Comparison of ENCODE assay signal across 8 cellular contexts in genomic region chr2:9205963-9206948, GRCh38. TPM values are rescaled to one million over a fixed set of nuclear protein-coding genes. Genes with fewer than 3 reads are reported as not detected.
DNase-seq lines count a peak whose midpoint lies in the region; ATAC-seq, FAIRE-seq and TF ChIP-seq lines count a peak whose summit lies in the region.

Gene ASAP2, plus strand, starts transcription at chr2:9206812. Its CDS starts 293 bp downstream, at chr2:9207105.

- 0 out of 22 replicates have a peak, but pooled peaks cover 0 to 1% (median 0%) of the 10 kb centered on the region in 11 experiments for H3K36me3 ChIP-seq in BLaER1 treated with 17β-estradiol and CSF1 and Interleukin-3, amounts not matched to agents 10 nM and 100 nM
- H3K36me3 ChIP-seq in PC-3 (ENCODE audit: low read depth, low read length), result 0 out of 2 replicates have a peak, but pooled peaks cover 4% of the 10 kb centered on the region
- H3K36me3 ChIP-seq in heart right ventricle, result no peaks in the 10 kb centered on the region
- H3K36me3 ChIP-seq in ovary, result no peaks in the 10 kb centered on the region

- no peaks in the 10 kb centered on the region for H3K9me3 ChIP-seq in BLaER1 treated with 17β-estradiol and CSF1 and Interleukin-3, amounts not matched to agents 10 nM and 100 nM (replicated peaks in 1 of 11)
- H3K9me3 ChIP-seq in PC-3 (ENCODE audit: low read length) (no peaks in the 10 kb centered on the region), heart right ventricle (no peaks in the 10 kb centered on the region), ovary (no peaks in the 10 kb centered on the region)

- peaks cover 50% of the 10 kb centered on the region for H3K79me2 ChIP-seq in PC-3 (ENCODE audit: low read length)

- H3K4me1 ChIP-seq in BLaER1 treated with 17β-estradiol and CSF1 and Interleukin-3, amounts not matched to agents 10 nM and 100 nM, result peaks cover 37 to 52% (median 45%) of the 10 kb centered on the region in 10 experiments
- H3K4me1 ChIP-seq in PC-3 (ENCODE audit: insufficient read depth, low read length) (peaks cover 33% of the 10 kb centered on the region), heart right ventricle (peaks cover 0 to 40% (median 26%) of the 10 kb centered on the region in 9 donors), ovary (ENCODE audit: insufficient read depth) (no peaks in the 10 kb centered on the region)

- peak; percentile 15 for TF ChIP-seq POLR2A in ovary (IDR thresholded peaks at IDR 0.05)

- TF ChIP-seq CTCF in HL-60 (IDR thresholded peaks at IDR 0.05; ENCODE audit: insufficient read depth, low read length) (peak; percentile 34), PC-3 (conservative IDR thresholded peaks at IDR 0.05; ENCODE audit: low read depth, low read length) (peak; percentile 75), heart right ventricle (IDR thresholded peaks at IDR 0.05) (peak; percentile 77 to 94 (median 79)), ovary (IDR thresholded peaks at IDR 0.05) (peak; percentile 84 to 93 (median 89))

- H3K4me2 ChIP-seq in BLaER1 treated with 17β-estradiol and CSF1 and Interleukin-3, amounts not matched to agents 10 nM and 100 nM, result peak within 1 kb of the TSS; percentile 88 to 97 (median 95)
- peak within 1 kb of the TSS; percentile 83 for H3K4me2 ChIP-seq in PC-3 (ENCODE audit: low read length)

- peak within 1 kb of the TSS; percentile 80 to 96 (median 92) for H3K9ac ChIP-seq in BLaER1 treated with 17β-estradiol and CSF1 and Interleukin-3, amounts not matched to agents 10 nM and 100 nM
- H3K9ac ChIP-seq in PC-3 (ENCODE audit: low read length), result peak within 1 kb of the TSS; percentile 97

- CTCF ChIA-PET in PC-3 (lab: Charles Lee), result interaction anchor here (0.7 kb wide), 1 partner anchor 19 kb away, joined by 8 read pairs; no protein-coding TSS in a partner anchor

- intact Hi-C loops in PC-3 (cut with micrococcal nuclease), result no loop called here
- intact Hi-C loops in heart right ventricle (cut with DNase I), result loop anchor here in 9 of 10 donors (2.0 to 10.0 kb wide), 10 partner anchors 41 to 216 kb away; partner anchors contain the start of genes CPSF3 (in 1 of the 9) and ITGB1BP1 (in 1 of the 9)
- intact Hi-C loops in ovary (cut with DNase I), result loop anchor here in 3 of 4 donors (5.0 to 10.0 kb wide), 3 partner anchors 61 to 126 kb away; no protein-coding TSS in a partner anchor

- peak within 1 kb of the TSS; percentile 85 to 99 (median 94) for H3K4me3 ChIP-seq in BLaER1 treated with 17β-estradiol and CSF1 and Interleukin-3, amounts not matched to agents 10 nM and 100 nM
- H3K4me3 ChIP-seq in HL-60 (replicated peaks; ENCODE audit: insufficient read depth, low read length) (peak within 1 kb of the TSS; percentile 49), PC-3 (ENCODE audit: low read length) (peak within 1 kb of the TSS; percentile 89), heart right ventricle (peak within 1 kb of the TSS; percentile 70 to 96 (median 87)), ovary (peak within 1 kb of the TSS; percentile 90)

- WGBS in heart right ventricle, 2 donors, result 2 to 3% methylated on average over 103 to 110 of the region's 128 CpGs
- 1 to 2% (median 2%) methylated on average over 83 to 124 of the region's 128 CpGs for WGBS in ovary, 3 donors

- no peaks in the 10 kb centered on the region for H3F3A ChIP-seq in PC-3 (ENCODE audit: low read length, unreplicated experiment)

- no peaks in the 10 kb centered on the region for H3K27me3 ChIP-seq in BLaER1 treated with 17β-estradiol and CSF1 and Interleukin-3, amounts not matched to agents 10 nM and 100 nM
- H3K27me3 ChIP-seq in HL-60 (ENCODE audit: insufficient read depth, poor library complexity, severe bottlenecking), result peaks cover 30% of the 10 kb centered on the region
- no peaks in the 10 kb centered on the region for H3K27me3 ChIP-seq in PC-3 (ENCODE audit: low read length)
- H3K27me3 ChIP-seq in heart right ventricle, result peaks cover 0 to 19% (median 0%) of the 10 kb centered on the region in 7 donors
- no peaks in the 10 kb centered on the region for H3K27me3 ChIP-seq in ovary

- H3K9me2 ChIP-seq in PC-3 (replicated peaks; ENCODE audit: low read length), result no peaks in the 10 kb centered on the region

- POLR2A ChIA-PET in PC-3 (lab: Charles Lee; ENCODE audit: unreplicated experiment), result interaction anchor here (0.6 to 1.7 kb wide), 2 partner anchors 81 to 162 kb away, joined by 3 to 4 read pairs; no protein-coding TSS in a partner anchor

- BruUV-seq in PC-3 (replicated peaks; lab: Mats Ljungman, UMichigan), result no TSS peak

- peak within 1 kb of the TSS; percentile 74 for H2AFZ ChIP-seq in PC-3 (ENCODE audit: low read length)

- peak; percentile 81 for DNase-seq in GM19239 (ENCODE audit: insufficient read length, low spot score)
- peak; percentile 20 to 28 for DNase-seq in HL-60 (ENCODE audit: low read depth in 1 of 2, low spot score in 1 of 2)
- peak; percentile 80 for DNase-seq in PC-3
- peak; percentile 62 for DNase-seq in amniotic epithelial cell (ENCODE audit: low read depth)
- peak; percentile 67 to 81 for DNase-seq in heart right ventricle
- DNase-seq in ovary, result peak; percentile 72 to 84 (median 81)

- no peak for TF ChIP-seq EP300 in ovary (IDR thresholded peaks at IDR 0.05)

- peaks cover 0 to 35% (median 21%) of the 10 kb centered on the region in 11 experiments; a peak in 18 of 22 replicates for H4K20me1 ChIP-seq in BLaER1 treated with 17β-estradiol and CSF1 and Interleukin-3, amounts not matched to agents 10 nM and 100 nM
- peaks cover 12% of the 10 kb centered on the region; the same call in 1 of the 2 replicates for H4K20me1 ChIP-seq in PC-3 (ENCODE audit: low read length)

- peak within 1 kb of the TSS; percentile 55 to 91 (median 89) for H3K27ac ChIP-seq in BLaER1 treated with 17β-estradiol and CSF1 and Interleukin-3, amounts not matched to agents 10 nM and 100 nM
- no peak within 1 kb of the TSS for H3K27ac ChIP-seq in HL-60 (replicated peaks)
- peak within 1 kb of the TSS; percentile 80 for H3K27ac ChIP-seq in PC-3 (ENCODE audit: low read length)
- H3K27ac ChIP-seq in heart right ventricle, result peak within 1 kb of the TSS; percentile 76 to 95 (median 90)
- peak within 1 kb of the TSS; percentile 75 to 95 for H3K27ac ChIP-seq in ovary

- FAIRE-seq in GM19239 (lab: Jason Lieb, UNC), result peak; percentile 8

- ATAC-seq in PC-3 (peak; percentile 65), heart right ventricle (peak; percentile 69 to 85 (median 82)), HG02884 (IDR thresholded peaks at IDR 0.05; ENCODE audit: unreplicated experiment) (no peak)

RNA-seq across cellular contexts. Expression of gene ASAP2, which starts in this region (rescaled TPM):
- total RNA-seq in PC-3 (2014; rRNA removed), result 25.2 and 34.5 TPM in 2 replicates
- 10 to 100 TPM in 9 of 10 donors, 1 to 10 TPM in 1; 9.9 to 16.2 (median 11.8) TPM for total RNA-seq in heart right ventricle
- polyA plus RNA-seq in heart right ventricle, result 10 to 100 TPM in 1 of 2 donors, 1 to 10 TPM in 1; 5.4 to 17.3 TPM
- total RNA-seq in ovary, result 10 to 100 TPM; 11.3 to 22.7 (median 17.3) TPM
- polyA plus RNA-seq in ovary, result 10 to 100 TPM; 10.3 to 15.5 TPM

Comparison
In these comparisons a context has a peak if more than half of its experiments do, and no peak if none do; other contexts are left out.
1. DNase-seq: peak in every context shown above with its lines; median percentile 81 in GM19239; 81 in ovary; 80 in PC-3; 74 in heart right ventricle; 62 in amniotic epithelial cell; 24 in HL-60.
2. CTCF ChIP-seq: peak in every context shown above with its lines; median percentile 89 in ovary; 79 in heart right ventricle; 75 in PC-3; 34 in HL-60.